ENCODE assay signal across 11 cellular contexts in the genomic region with DNA sequence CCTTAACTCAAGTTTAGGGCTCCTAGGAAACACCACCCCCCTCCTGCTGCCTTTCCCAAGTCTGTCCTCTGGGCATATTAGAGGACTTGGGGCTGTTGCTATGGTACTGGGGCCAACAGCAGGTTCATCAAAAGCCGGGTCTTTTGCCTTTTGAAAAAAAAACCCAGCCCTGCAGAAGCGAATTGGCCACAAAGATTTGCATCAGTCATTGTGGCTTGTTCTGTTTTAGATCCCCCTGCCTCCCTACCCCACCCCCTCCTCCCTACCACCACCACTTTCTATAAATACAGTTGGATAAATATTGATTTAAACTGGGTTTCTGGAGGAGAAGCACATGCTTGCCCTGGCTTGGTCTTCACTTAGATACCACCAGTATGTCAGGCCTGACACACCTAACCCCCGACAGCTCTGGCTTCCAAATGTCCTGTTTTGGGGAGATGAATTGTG. TPM values are rescaled to one million over a fixed set of nuclear protein-coding genes. Genes with fewer than 3 reads are reported as not detected.
DNase-seq lines count a peak whose midpoint lies in the region; ATAC-seq and TF ChIP-seq lines count a peak whose summit lies in the region.
"Had no signal": no experiment of that assay in that cellular context is flagged by ENCODE, and none has a peak within 500 bp of the region (broad histone marks: within the 10 kb centered on the region; RNA-seq: fewer than 3 reads in every experiment).

No MANE protein-coding gene starts in this region.

- TF ChIP-seq CTCF in HL-60 (IDR thresholded peaks at IDR 0.05; ENCODE audit: insufficient read depth, low read length): no peak
- no peak for TF ChIP-seq CTCF in transverse colon (IDR thresholded peaks at IDR 0.05)
- TF ChIP-seq CTCF in left lung (IDR thresholded peaks at IDR 0.05): no peak

- H3K4me3 ChIP-seq in HL-60 (replicated peaks; ENCODE audit: insufficient read depth, low read length): no peak overlapping the region
- no peak overlapping the region for H3K4me3 ChIP-seq in transverse colon
- no peak overlapping the region for H3K4me3 ChIP-seq in trophoblast cell (ENCODE audit: low read depth, low read length)
- H3K4me3 ChIP-seq in left lung: no peak overlapping the region
- H3K4me3 ChIP-seq: skin epidermis had no signal

- H3K27me3 ChIP-seq in HL-60 (ENCODE audit: insufficient read depth, poor library complexity, severe bottlenecking): no peaks in the 10 kb centered on the region
- H3K27me3 ChIP-seq in transverse colon: no peaks in the 10 kb centered on the region
- no peaks in the 10 kb centered on the region for H3K27me3 ChIP-seq in trophoblast cell (ENCODE audit: insufficient read depth, low read length)
- no peaks in the 10 kb centered on the region for H3K27me3 ChIP-seq in left lung

- H3K36me3 Mint-ChIP-seq in activated naive CD8-positive, alpha-beta T cell treated with anti-CD3 and anti-CD28 coated beads, Interleukin-2, amount 10 ng/mL, durations not matched to agents 7 days and 5 days: peaks cover 3% of the 10 kb centered on the region
- H3K36me3 Mint-ChIP-seq in activated naive CD8-positive, alpha-beta T cell treated with anti-CD3 and anti-CD28 coated beads, Interleukin-2, amount 50 U/mL, for 24 hours (ENCODE audit: low read depth): no peaks in the 10 kb centered on the region

- no peak overlapping the region for H3K14ac ChIP-seq in trophoblast cell (ENCODE audit: low read length)

- H2BK12ac ChIP-seq in trophoblast cell (ENCODE audit: low read length): no peak overlapping the region

- peak overlapping the region; percentile 69 for H3K27ac ChIP-seq in HL-60 (replicated peaks)
- H3K27ac ChIP-seq in transverse colon: peak overlapping the region; percentile 45 to 91 (median 70)
- no peak overlapping the region for H3K27ac ChIP-seq in trophoblast cell (ENCODE audit: low read depth, low read length)
- H3K27ac ChIP-seq in left lung: no peak overlapping the region

- H3K36me3 ChIP-seq in transverse colon (no peaks in the 10 kb centered on the region), trophoblast cell (ENCODE audit: control insufficient read depth in 1 of 2, insufficient read depth in 2 of 2, low read length in 2 of 2) (no peaks in the 10 kb centered on the region), left lung (no peaks in the 10 kb centered on the region)

- H4K91ac ChIP-seq in trophoblast cell (ENCODE audit: low read depth, low read length): no peak overlapping the region

- H3K9me3 ChIP-seq in transverse colon (no peaks in the 10 kb centered on the region), trophoblast cell (ENCODE audit: insufficient read depth, low read depth, low read length) (no peaks in the 10 kb centered on the region), left lung (no peaks in the 10 kb centered on the region)

- peaks cover 55% of the 10 kb centered on the region for H3K4me1 Mint-ChIP-seq in activated naive CD8-positive, alpha-beta T cell treated with anti-CD3 and anti-CD28 coated beads, Interleukin-2, amount 10 ng/mL, durations not matched to agents 7 days and 5 days
- peaks cover 40% of the 10 kb centered on the region for H3K4me1 Mint-ChIP-seq in activated naive CD8-positive, alpha-beta T cell treated with anti-CD3 and anti-CD28 coated beads, Interleukin-2, amount 50 U/mL, for 24 hours

- no peak overlapping the region for H3K4ac ChIP-seq in trophoblast cell (ENCODE audit: low read depth, low read length)

- H3K18ac ChIP-seq in trophoblast cell (ENCODE audit: low read length): no peak overlapping the region

- no peak overlapping the region for H3K27ac Mint-ChIP-seq in activated naive CD8-positive, alpha-beta T cell treated with anti-CD3 and anti-CD28 coated beads, Interleukin-2, amount 10 ng/mL, durations not matched to agents 7 days and 5 days
- H3K27ac Mint-ChIP-seq in activated naive CD8-positive, alpha-beta T cell treated with anti-CD3 and anti-CD28 coated beads, Interleukin-2, amount 50 U/mL, for 24 hours: no peak overlapping the region
- H3K27ac Mint-ChIP-seq: CD8-positive, alpha-beta T cell had no signal

- no peak for DNase-seq in activated naive CD8-positive, alpha-beta T cell treated with anti-CD3 and anti-CD28 coated beads, Interleukin-2, amount 10 ng/mL, durations not matched to agents 7 days and 5 days
- no peak for DNase-seq in activated naive CD8-positive, alpha-beta T cell treated with anti-CD3 and anti-CD28 coated beads, Interleukin-2, amount 50 U/mL, for 24 hours
- DNase-seq in HL-60 (ENCODE audit: low read depth in 1 of 2, low spot score in 1 of 2) (peak in 1 of 2 experiments; percentile 54), astrocyte of the hippocampus (ENCODE audit: low read depth, low spot score) (peak; percentile 66), transverse colon (no peak), trophoblast cell (no peak), left lung (no peak)
- no peak for DNase-seq in stimulated activated CD4-positive, alpha-beta T cell treated with anti-CD3 and anti-CD28 coated beads, Interleukin-15, amount 100 ng/mL, for 24 hours
- DNase-seq: CD8-positive, alpha-beta T cell had no signal

- WGBS in transverse colon (ENCODE audit: low coverage in 1 of 2), 2 donors: 29 to 75% methylated on average over 3 of the region's 3 CpGs
- no CpG with 5 or more reads among the region's 3 CpGs for WGBS in trophoblast cell (ENCODE audit: extremely low coverage, insufficient coverage, insufficient read length)

- no peak overlapping the region for H3K9ac ChIP-seq in trophoblast cell (ENCODE audit: low read length)

- ATAC-seq in activated naive CD8-positive, alpha-beta T cell treated with anti-CD3 and anti-CD28 coated beads, Interleukin-2, amount 10 ng/mL, durations not matched to agents 7 days and 5 days (ENCODE audit: low read depth): no peak
- ATAC-seq in activated naive CD8-positive, alpha-beta T cell treated with anti-CD3 and anti-CD28 coated beads, Interleukin-2, amount 50 U/mL, for 24 hours: no peak
- ATAC-seq in left lung: no peak
- ATAC-seq: CD8-positive, alpha-beta T cell had no signal

- POLR2A ChIA-PET in activated naive CD8-positive, alpha-beta T cell treated with anti-CD3 and anti-CD28 coated beads, Interleukin-2, amount 10 ng/mL, durations not matched to agents 7 days and 5 days (lab: Charles Lee): interaction anchor here (0.7 kb wide), 1 partner anchor 62 kb away, joined by 3 read pairs; no protein-coding TSS in a partner anchor

- peak overlapping the region; percentile 13 for H3K4me3 Mint-ChIP-seq in activated naive CD8-positive, alpha-beta T cell treated with anti-CD3 and anti-CD28 coated beads, Interleukin-2, amount 10 ng/mL, durations not matched to agents 7 days and 5 days
- H3K4me3 Mint-ChIP-seq in activated naive CD8-positive, alpha-beta T cell treated with anti-CD3 and anti-CD28 coated beads, Interleukin-2, amount 50 U/mL, for 24 hours: no peak overlapping the region
- H3K4me3 Mint-ChIP-seq: CD8-positive, alpha-beta T cell; dendritic cell treated with granulocyte-macrophage colony-stimulating factor and Interleukin-4, amounts not matched to agents 40 ng/mL and 50 ng/mL, for 4 days had no signal

- no peak for TF ChIP-seq EP300 in transverse colon (IDR thresholded peaks at IDR 0.05; ENCODE audit: low read depth)

- no peak overlapping the region for H2BK120ac ChIP-seq in trophoblast cell (ENCODE audit: insufficient read depth, low read length, poor library complexity)

- H3K23ac ChIP-seq in trophoblast cell (ENCODE audit: low read length): no peak overlapping the region

- no peak for TF ChIP-seq POLR2A in transverse colon (IDR thresholded peaks at IDR 0.05)

- H3K4me2 ChIP-seq in trophoblast cell (ENCODE audit: low read length): no peak overlapping the region

- no peak overlapping the region for H2BK5ac ChIP-seq in trophoblast cell (ENCODE audit: low read depth, low read length, poor library complexity)

- no peak overlapping the region for H4K8ac ChIP-seq in trophoblast cell (ENCODE audit: low read depth, low read length)

- no peaks in the 10 kb centered on the region for H3K79me1 ChIP-seq in trophoblast cell (ENCODE audit: low read length)

- H4K12ac ChIP-seq in trophoblast cell (ENCODE audit: low read depth, low read length): no peak overlapping the region

- H3K79me2 ChIP-seq in trophoblast cell (ENCODE audit: control insufficient read depth, insufficient read depth, low read length, poor library complexity): no peaks in the 10 kb centered on the region

- H3K4me1 ChIP-seq in transverse colon (peaks cover 16 to 62% (median 40%) of the 10 kb centered on the region in 4 donors), trophoblast cell (ENCODE audit: control insufficient read depth in 1 of 2, insufficient read depth in 2 of 2, low read length in 2 of 2) (peaks cover 0 to 7% of the 10 kb centered on the region in 2 experiments), left lung (peaks cover 0 to 59% of the 10 kb centered on the region in 2 donors)

- peaks cover 8% of the 10 kb centered on the region for H3K27me3 Mint-ChIP-seq in activated naive CD8-positive, alpha-beta T cell treated with anti-CD3 and anti-CD28 coated beads, Interleukin-2, amount 10 ng/mL, durations not matched to agents 7 days and 5 days
- peaks cover 6% of the 10 kb centered on the region for H3K27me3 Mint-ChIP-seq in activated naive CD8-positive, alpha-beta T cell treated with anti-CD3 and anti-CD28 coated beads, Interleukin-2, amount 50 U/mL, for 24 hours
- H3K27me3 Mint-ChIP-seq: dendritic cell treated with granulocyte-macrophage colony-stimulating factor and Interleukin-4, amounts not matched to agents 40 ng/mL and 50 ng/mL, for 4 days had no signal

- H2AK5ac ChIP-seq in trophoblast cell (ENCODE audit: low read length): no peak overlapping the region

- in situ Hi-C loops in transverse colon (cut with MboI; ENCODE audit: low pct_ligation_motif_present in 1 of 4, low pct_unique_long_range_greater_than_20kb in 1 of 4, low sequenced_read_pairs in 3 of 4): no loop called here

- intact Hi-C loops in transverse colon (cut with DNase I; ENCODE audit: low total_unique reads) (loop anchor here (10.0 kb wide), 1 partner anchor 280 kb away; a partner anchor contains a TSS), left lung (cut with DNase I) (no loop called here)

- no peak overlapping the region for H2AFZ ChIP-seq in trophoblast cell (ENCODE audit: insufficient read depth, low read length, poor library complexity)

- no peaks in the 10 kb centered on the region for H3K9me3 Mint-ChIP-seq in activated naive CD8-positive, alpha-beta T cell treated with anti-CD3 and anti-CD28 coated beads, Interleukin-2, amount 10 ng/mL, durations not matched to agents 7 days and 5 days
- H3K9me3 Mint-ChIP-seq in activated naive CD8-positive, alpha-beta T cell treated with anti-CD3 and anti-CD28 coated beads, Interleukin-2, amount 50 U/mL, for 24 hours: no peaks in the 10 kb centered on the region
- H3K9me3 Mint-ChIP-seq: CD8-positive, alpha-beta T cell; dendritic cell treated with granulocyte-macrophage colony-stimulating factor and Interleukin-4, amounts not matched to agents 40 ng/mL and 50 ng/mL, for 4 days had no signal

RNA-seq across cellular contexts. Expression of a gene that starts 7.0 kb away (rescaled TPM):
- total RNA-seq in activated naive CD8-positive, alpha-beta T cell treated with anti-CD3 and anti-CD28 coated beads, Interleukin-2, amount 10 ng/mL, durations not matched to agents 7 days and 5 days: 10 to 100 TPM; 29.8 to 33.2 TPM
- total RNA-seq in transverse colon (10 to 100 TPM; 44.8 to 96.5 (median 65.3) TPM), left lung (10 to 100 TPM; 16.5 to 16.7 TPM)
- polyA plus RNA-seq in trophoblast cell (2013): 8.3 and 8.9 TPM in 2 replicates

Comparison
In these comparisons a context has a peak if more than half of its experiments do, and no peak if none do; other contexts are left out.
1. H3K27ac ChIP-seq: peak in HL-60 (single experiment) and transverse colon (4 of 4); none in trophoblast cell (single experiment) and left lung (0 of 2).